9 cellular contexts compared by ENCODE assay signal in genomic region chr7:100548459-100548858, GRCh38. TPM values are rescaled to one million over a fixed set of nuclear protein-coding genes. Genes with fewer than 3 reads are reported as not detected.
DNase-seq lines count a peak whose midpoint lies in the region; ATAC-seq, FAIRE-seq and TF ChIP-seq lines count a peak whose summit lies in the region.
"Not testable (repeated sequence)": the region's sequence is repeated elsewhere in the genome, so short reads cannot be mapped to it uniquely, and the experiment has no call there.
"Had no signal": no experiment of that assay in that cellular context is flagged by ENCODE, and none has a peak within 500 bp of the region (broad histone marks: within the 10 kb centered on the region; RNA-seq: fewer than 3 reads in every experiment).

No MANE protein-coding gene starts in this region.

- not testable (repeated sequence) for H3K9me3 Mint-ChIP-seq in activated CD8-positive, alpha-beta T cell treated with anti-CD3 and anti-CD28 coated beads for 36 hours; astrocyte (ENCODE audit: unreplicated experiment); memory B cell

- H3K36me3 ChIP-seq in BLaER1 treated with 17β-estradiol and CSF1 and Interleukin-3, amounts not matched to agents 10 nM and 100 nM = peaks cover 8 to 36% (median 23%) of the 10 kb centered on the region in 11 experiments; a peak in 20 of 22 replicates
- H3K36me3 ChIP-seq in PC-9 (ENCODE audit: low read depth); astrocyte (ENCODE audit: insufficient read depth, low read length); testis (ENCODE audit: low read depth, missing control alignments): not testable (repeated sequence)
- H3K36me3 ChIP-seq in psoas muscle (ENCODE audit: insufficient read depth in 1 of 2, low read depth in 1 of 2) = peaks cover 2 to 31% of the 10 kb centered on the region in 2 donors

- 71 to 82% (median 77%) methylated on average over 4 of the region's 4 CpGs for WGBS in psoas muscle, 3 donors
- 72 to 75% methylated on average over 3 to 4 of the region's 4 CpGs for WGBS in testis, 2 donors

- not testable (repeated sequence) for DNase-seq in PC-9; activated CD8-positive, alpha-beta T cell treated with anti-CD3 and anti-CD28 coated beads for 36 hours; astrocyte (ENCODE audit: low read depth); memory B cell (ENCODE audit: low spot score in 2 of 2); psoas muscle; testis
- DNase-seq in fibroblast of the aortic adventitia (ENCODE audit: low read depth) = peak; percentile 47

- peaks cover 71% of the 10 kb centered on the region for H3K4me1 Mint-ChIP-seq in activated CD8-positive, alpha-beta T cell treated with anti-CD3 and anti-CD28 coated beads for 36 hours (ENCODE audit: low read depth)
- H3K4me1 Mint-ChIP-seq in astrocyte (ENCODE audit: low read depth, unreplicated experiment) (peaks cover 41% of the 10 kb centered on the region), memory B cell (peaks cover 46% of the 10 kb centered on the region)

- H3F3A ChIP-seq in PC-9 (ENCODE audit: insufficient read depth, low read depth) = peaks cover 61% of the 10 kb centered on the region

- not testable (repeated sequence) for TF ChIP-seq CTCF in PC-9 (conservative IDR thresholded peaks at IDR 0.05); activated CD8-positive, alpha-beta T cell treated with anti-CD3 and anti-CD28 coated beads for 36 hours (IDR thresholded peaks at IDR 0.05); astrocyte (IDR thresholded peaks at IDR 0.05; ENCODE audit: insufficient read depth, low read depth, low read length); fibroblast of the aortic adventitia (IDR thresholded peaks at IDR 0.05; ENCODE audit: insufficient read depth, low read length); psoas muscle (IDR thresholded peaks at IDR 0.05); testis (IDR thresholded peaks at IDR 0.05)

- not testable (repeated sequence) for H4K20me1 ChIP-seq in BLaER1 treated with 17β-estradiol and CSF1 and Interleukin-3, amounts not matched to agents 10 nM and 100 nM; PC-9 (ENCODE audit: insufficient read depth); astrocyte (ENCODE audit: insufficient read depth, low read length)

- H3K79me2 ChIP-seq in PC-9 (ENCODE audit: low read depth) (peaks cover 35% of the 10 kb centered on the region), astrocyte (ENCODE audit: insufficient read depth, low read length) (peaks cover 10% of the 10 kb centered on the region)

- not testable (repeated sequence) for H3K9me2 ChIP-seq in PC-9 (ENCODE audit: insufficient read depth)

- TF ChIP-seq POLR2A in testis (IDR thresholded peaks at IDR 0.05) = not testable (repeated sequence)

- H2AFZ ChIP-seq in PC-9; astrocyte (ENCODE audit: low read depth, low read length): not testable (repeated sequence)

- peaks cover 60 to 66% (median 62%) of the 10 kb centered on the region in 10 experiments for H3K4me1 ChIP-seq in BLaER1 treated with 17β-estradiol and CSF1 and Interleukin-3, amounts not matched to agents 10 nM and 100 nM
- H3K4me1 ChIP-seq in PC-9 (replicated peaks; ENCODE audit: insufficient read depth) = peaks cover 55% of the 10 kb centered on the region
- peaks cover 34% of the 10 kb centered on the region for H3K4me1 ChIP-seq in astrocyte (ENCODE audit: insufficient read depth, low read length)
- peaks cover 26% of the 10 kb centered on the region for H3K4me1 ChIP-seq in psoas muscle
- peaks cover 54% of the 10 kb centered on the region for H3K4me1 ChIP-seq in testis

- POLR2A ChIA-PET in PC-9 (lab: Charles Lee; ENCODE audit: unreplicated experiment) = not testable (repeated sequence)
- POLR2A ChIA-PET in activated CD8-positive, alpha-beta T cell treated with anti-CD3 and anti-CD28 coated beads for 36 hours (lab: Charles Lee) = interaction anchor here (0.6 to 1.0 kb wide), 6 partner anchors 9 to 85 kb away, joined by 3 to 5 read pairs (median 3); partner anchors contain the start of genes AGFG2 and SPACDR

- not testable (repeated sequence) for FAIRE-seq in astrocyte (lab: Jason Lieb, UNC)

- H3K4me3 ChIP-seq in BLaER1 treated with 17β-estradiol and CSF1 and Interleukin-3, amounts not matched to agents 10 nM and 100 nM; PC-9; astrocyte (ENCODE audit: insufficient read depth, low read depth, low read length); fibroblast of the aortic adventitia (ENCODE audit: low read depth, low read length); psoas muscle; testis: not testable (repeated sequence)

- H3K36me3 Mint-ChIP-seq in activated CD8-positive, alpha-beta T cell treated with anti-CD3 and anti-CD28 coated beads for 36 hours (ENCODE audit: low read depth) = peaks cover 38% of the 10 kb centered on the region
- H3K36me3 Mint-ChIP-seq in astrocyte (ENCODE audit: low read depth, unreplicated experiment); memory B cell: not testable (repeated sequence)

- H3K9ac ChIP-seq in BLaER1 treated with 17β-estradiol and CSF1 and Interleukin-3, amounts not matched to agents 10 nM and 100 nM; astrocyte (ENCODE audit: low read length): not testable (repeated sequence)

- not testable (repeated sequence) for H3K9me3 ChIP-seq in BLaER1 treated with 17β-estradiol and CSF1 and Interleukin-3, amounts not matched to agents 10 nM and 100 nM (replicated peaks in 1 of 11); PC-9 (ENCODE audit: insufficient read depth, low read depth); astrocyte (ENCODE audit: insufficient read depth, low read depth, low read length); psoas muscle; testis

- H3K27me3 ChIP-seq in BLaER1 treated with 17β-estradiol and CSF1 and Interleukin-3, amounts not matched to agents 10 nM and 100 nM; PC-9 (ENCODE audit: insufficient read depth, low read depth); astrocyte (ENCODE audit: insufficient read depth, low read length); psoas muscle (ENCODE audit: insufficient read depth in 3 of 3, low read length in 2 of 3); testis: not testable (repeated sequence)

- not testable (repeated sequence) for ATAC-seq in activated CD8-positive, alpha-beta T cell treated with anti-CD3 and anti-CD28 coated beads for 36 hours; memory B cell (ENCODE audit: low read depth); psoas muscle

- H3K27ac Mint-ChIP-seq in activated CD8-positive, alpha-beta T cell treated with anti-CD3 and anti-CD28 coated beads for 36 hours = peak overlapping the region; percentile 99
- peak overlapping the region; percentile 44 for H3K27ac Mint-ChIP-seq in astrocyte (ENCODE audit: unreplicated experiment)
- peak overlapping the region; percentile 23 for H3K27ac Mint-ChIP-seq in memory B cell

- peak overlapping the region in 9 of 11 experiments; percentile 1 to 73 (median 62); a peak in 10 of 22 replicates for H3K27ac ChIP-seq in BLaER1 treated with 17β-estradiol and CSF1 and Interleukin-3, amounts not matched to agents 10 nM and 100 nM
- H3K27ac ChIP-seq in PC-9 (peak overlapping the region; percentile 98), psoas muscle (peak overlapping the region; percentile 38), testis (peak overlapping the region; percentile 90 to 92)
- H3K27ac ChIP-seq in astrocyte (ENCODE audit: low read depth, low read length) = not testable (repeated sequence)

- intact Hi-C loops in PC-9 (cut with micrococcal nuclease; ENCODE audit: unreplicated experiment); testis (cut with DNase I; ENCODE audit: low total_unique reads): not testable (repeated sequence)
- intact Hi-C loops in activated CD8-positive, alpha-beta T cell treated with anti-CD3 and anti-CD28 coated beads for 36 hours (cut with micrococcal nuclease) = loop anchor here (5.0 kb wide), 1 partner anchor 71 kb away; the partner anchor contains the start of gene TSC22D4
- intact Hi-C loops in psoas muscle (cut with DNase I) = loop anchor here in 1 of 2 donors (5.0 kb wide), 1 partner anchor 71 kb away; the partner anchor contains the start of gene TSC22D4

- CTCF ChIA-PET in PC-9 (lab: Charles Lee) = not testable (repeated sequence)
- CTCF ChIA-PET in activated CD8-positive, alpha-beta T cell treated with anti-CD3 and anti-CD28 coated beads for 36 hours (lab: Charles Lee) = interaction anchor here (0.6 to 10.8 kb wide), 9 partner anchors 10 to 1873 kb away, joined by 3 to 92 read pairs (median 3); partner anchors contain the start of gene TSC22D4

- H3K4me2 ChIP-seq in BLaER1 treated with 17β-estradiol and CSF1 and Interleukin-3, amounts not matched to agents 10 nM and 100 nM = peak overlapping the region; percentile 50 to 85 (median 78)
- H3K4me2 ChIP-seq in PC-9 = peak overlapping the region; percentile 76; the same call in 1 of the 2 replicates
- not testable (repeated sequence) for H3K4me2 ChIP-seq in astrocyte (ENCODE audit: low read length)

- BruUV-seq in PC-9 (replicated peaks; lab: Mats Ljungman, UMichigan) = not testable (repeated sequence)

- not testable (repeated sequence) for H3K4me3 Mint-ChIP-seq in activated CD8-positive, alpha-beta T cell treated with anti-CD3 and anti-CD28 coated beads for 36 hours; astrocyte (ENCODE audit: unreplicated experiment); memory B cell

- H3K27me3 Mint-ChIP-seq in activated CD8-positive, alpha-beta T cell treated with anti-CD3 and anti-CD28 coated beads for 36 hours; astrocyte (ENCODE audit: low read depth, unreplicated experiment); memory B cell: not testable (repeated sequence)

RNA-seq across cellular contexts. Expression of gene AGFG2, which starts 9.5 kb away (rescaled TPM):
- total RNA-seq in PC-9 (2021) (30.4 and 35.2 TPM in 2 replicates), astrocyte (6.2 and 7.1 TPM in 2 replicates), fibroblast of the aortic adventitia (ENCODE audit: low replicate concordance) (10.7 and 19.3 TPM in 2 replicates), psoas muscle (10 to 100 TPM in 1 of 4 donors, 1 to 10 TPM in 3; 5.3 to 14.7 (median 8.0) TPM), testis (10 to 100 TPM; 62.0 to 67.2 TPM)
- total RNA-seq in activated CD8-positive, alpha-beta T cell treated with anti-CD3 and anti-CD28 coated beads for 36 hours = 10 to 100 TPM; 45.6 to 45.8 TPM
- polyA plus RNA-seq in psoas muscle (10 to 100 TPM in 1 of 3 donors, 1 to 10 TPM in 2; 4.8 to 12.6 (median 8.9) TPM), testis (ENCODE audit: insufficient read depth, low read depth, low replicate concordance) (51.4 TPM)

RNA-seq across cellular contexts. Expression of gene SAP25, which starts 25.2 kb away (rescaled TPM):
- total RNA-seq in PC-9 (2021) (11.0 and 15.3 TPM in 2 replicates), astrocyte (1.4 and 1.9 TPM in 2 replicates), fibroblast of the aortic adventitia (ENCODE audit: low replicate concordance) (not detected in 2 replicates), psoas muscle (1 to 10 TPM in 1 of 4 donors, under 1 TPM in 2, not detected in 1; 0.59 to 1.9 (median 0.59) TPM), testis (10 to 100 TPM; 28.4 to 29.9 TPM)
- total RNA-seq in activated CD8-positive, alpha-beta T cell treated with anti-CD3 and anti-CD28 coated beads for 36 hours = 10 to 100 TPM in 1 of 2 experiments, 1 to 10 TPM in 1; 9.9 to 12.8 TPM
- polyA plus RNA-seq in psoas muscle (under 1 TPM in 2 of 3 donors, not detected in 1; 0.21 to 0.40 TPM), testis (ENCODE audit: insufficient read depth, low read depth, low replicate concordance) (30.3 TPM)
- total RNA-seq: bronchial epithelial cell had no signal

RNA-seq across cellular contexts. Expression of gene LRCH4, which starts 37.5 kb away (rescaled TPM):
- 86.6 and 89.6 TPM in 2 replicates for total RNA-seq in PC-9 (2021)
- total RNA-seq in activated CD8-positive, alpha-beta T cell treated with anti-CD3 and anti-CD28 coated beads for 36 hours = 10 to 100 TPM; 77.7 to 78.7 TPM
- 52.7 and 62.5 TPM in 2 replicates for total RNA-seq in astrocyte
- total RNA-seq in fibroblast of the aortic adventitia (ENCODE audit: low replicate concordance) = 9.4 and 21.3 TPM in 2 replicates
- 10 to 100 TPM; 32.5 to 41.5 (median 34.1) TPM for total RNA-seq in psoas muscle
- 10 to 100 TPM; 16.7 to 35.2 (median 28.5) TPM for polyA plus RNA-seq in psoas muscle
- 100 to 1,000 TPM; 314 to 378 TPM for total RNA-seq in testis
- 159 TPM for polyA plus RNA-seq in testis (ENCODE audit: insufficient read depth, low read depth, low replicate concordance)

RNA-seq across cellular contexts. Expression of gene FBXO24, which starts 37.7 kb away (rescaled TPM):
- total RNA-seq in PC-9 (2021) (2.7 and 4.6 TPM in 2 replicates), astrocyte (0.17 and 0.52 TPM in 2 replicates), fibroblast of the aortic adventitia (ENCODE audit: low replicate concordance) (0.54 TPM in 1 of 2 replicates, not detected in the other), psoas muscle (1 to 10 TPM in 1 of 4 donors, under 1 TPM in 3; 0.13 to 1.1 (median 0.31) TPM), testis (10 to 100 TPM; 37.5 to 74.5 TPM)
- 1 to 10 TPM; 1.4 to 1.5 TPM for total RNA-seq in activated CD8-positive, alpha-beta T cell treated with anti-CD3 and anti-CD28 coated beads for 36 hours
- polyA plus RNA-seq in psoas muscle (under 1 TPM; 0.18 to 0.55 (median 0.23) TPM), testis (ENCODE audit: insufficient read depth, low read depth, low replicate concordance) (112 TPM)

RNA-seq across cellular contexts. Expression of gene PCOLCE, which starts 53.7 kb away (rescaled TPM):
- total RNA-seq in PC-9 (2021) (25.1 and 35.2 TPM in 2 replicates), astrocyte (10.8 and 15.5 TPM in 2 replicates), fibroblast of the aortic adventitia (ENCODE audit: low replicate concordance) (165 and 286 TPM in 2 replicates), psoas muscle (10 to 100 TPM in 2 of 4 donors, 1 to 10 TPM in 2; 6.2 to 16.9 (median 9.7) TPM), testis (10 to 100 TPM; 26.0 to 30.2 TPM)
- total RNA-seq in activated CD8-positive, alpha-beta T cell treated with anti-CD3 and anti-CD28 coated beads for 36 hours = 1 to 10 TPM; 3.9 to 4.6 TPM
- polyA plus RNA-seq in psoas muscle (10 to 100 TPM in 1 of 3 donors, 1 to 10 TPM in 2; 4.2 to 11.5 (median 7.7) TPM), testis (ENCODE audit: insufficient read depth, low read depth, low replicate concordance) (104 TPM)

Comparison
In these comparisons a context has a peak if more than half of its experiments do, and no peak if none do; other contexts are left out.
1. H3K27ac Mint-ChIP-seq: peak in every context shown above with its lines; median percentile 99 in activated CD8-positive, alpha-beta T cell treated with anti-CD3 and anti-CD28 coated beads for 36 hours; 44 in astrocyte; 23 in memory B cell.